8 cellular contexts compared by ENCODE assay signal in genomic region chr4:168831919-168832745, GRCh38.
A peak's percentile ranks its signal among the peaks of the same experiment; 100 is the strongest.
DNase-seq lines count a peak whose midpoint lies in the region; ATAC-seq and TF ChIP-seq lines count a peak whose summit lies in the region.

No MANE protein-coding gene starts in this region.

- CTCF ChIA-PET in AG04450 (lab: Charles Lee): interaction anchor here (0.6 to 3.9 kb wide), 6 partner anchors 9 to 246 kb away, joined by 3 to 17 read pairs (median 3); no protein-coding TSS in a partner anchor

- no peaks in the 10 kb centered on the region for H3K36me3 Mint-ChIP-seq in activated T-cell treated with anti-CD3 and anti-CD28 coated beads, Interleukin-2, amount 50 U/mL, for 24 hours (ENCODE audit: low read depth)

- DNase-seq in AG04450 (ENCODE audit: low read depth, low spot score) (no peak), NCI-H69 (lab: John Stamatoyannopoulos, UW) (peak; percentile 84), erythroblast (lab: John Stamatoyannopoulos, UW) (peak; percentile 62 to 75)
- DNase-seq in activated T-cell treated with anti-CD3 and anti-CD28 coated beads, Interleukin-2, amount 50 U/mL, for 24 hours: peak; percentile 74
- DNase-seq in stimulated activated naive CD4-positive, alpha-beta T cell (lab: John Stamatoyannopoulos, UW): peak in 5 of 6 experiments; percentile 6 to 44 (median 10)

- peak overlapping the region; percentile 94 for H3K27ac ChIP-seq in AG04450 (ENCODE audit: low read depth, low read length)
- peak overlapping the region; percentile 94 for H3K27ac ChIP-seq in muscle layer of colon (ENCODE audit: low read depth, low read length)

- peak overlapping the region; percentile 86 for H3K9ac ChIP-seq in muscle layer of colon (ENCODE audit: low read length)

- ATAC-seq in GM18868 (IDR thresholded peaks at IDR 0.05; ENCODE audit: unreplicated experiment) (peak; percentile 93), HG03066 (IDR thresholded peaks at IDR 0.05; ENCODE audit: low read depth, unreplicated experiment) (peak; percentile 92)

- H3K36me3 ChIP-seq in muscle layer of colon (ENCODE audit: insufficient read depth, low read length): peaks cover 5% of the 10 kb centered on the region

- H3K9me3 Mint-ChIP-seq in activated T-cell treated with anti-CD3 and anti-CD28 coated beads, Interleukin-2, amount 50 U/mL, for 24 hours: no peaks in the 10 kb centered on the region

- peaks cover 76% of the 10 kb centered on the region for H3K27me3 Mint-ChIP-seq in activated T-cell treated with anti-CD3 and anti-CD28 coated beads, Interleukin-2, amount 50 U/mL, for 24 hours

- H3K27ac Mint-ChIP-seq in activated T-cell treated with anti-CD3 and anti-CD28 coated beads, Interleukin-2, amount 50 U/mL, for 24 hours: peak overlapping the region; percentile 64

- H3K4me3 Mint-ChIP-seq in activated T-cell treated with anti-CD3 and anti-CD28 coated beads, Interleukin-2, amount 50 U/mL, for 24 hours: peak overlapping the region; percentile 76

- H3K4me3 ChIP-seq in AG04450 (ENCODE audit: low read depth, low read length) (peak overlapping the region; percentile 84), muscle layer of colon (ENCODE audit: low read depth in 1 of 2, low read length in 2 of 2) (peak overlapping the region; percentile 67 to 94)

- POLR2A ChIA-PET in AG04450 (lab: Yijun Ruan, JAX): interaction anchor here (0.6 to 5.0 kb wide), 47 partner anchors 10 to 371 kb away, joined by 3 to 204 read pairs (median 4); no protein-coding TSS in a partner anchor

- H3K27me3 ChIP-seq in AG04450 (ENCODE audit: control insufficient read depth, insufficient read depth, low read length): no peaks in the 10 kb centered on the region
- no peaks in the 10 kb centered on the region for H3K27me3 ChIP-seq in muscle layer of colon (ENCODE audit: control insufficient read depth in 1 of 2, insufficient read depth in 2 of 2, low read length in 2 of 2)

- H3K9me3 ChIP-seq in AG04450 (ENCODE audit: control insufficient read depth, insufficient read depth, low read length) (no peaks in the 10 kb centered on the region; the same call in 1 of the 2 replicates), muscle layer of colon (ENCODE audit: low read length) (no peaks in the 10 kb centered on the region)

- no peak for TF ChIP-seq POLR2A in erythroblast (IDR thresholded peaks at IDR 0.05; ENCODE audit: low read length)

- no peak for TF ChIP-seq CTCF in AG04450 (IDR thresholded peaks at IDR 0.05; ENCODE audit: low read depth, low read length)

- H3K4me1 Mint-ChIP-seq in activated T-cell treated with anti-CD3 and anti-CD28 coated beads, Interleukin-2, amount 50 U/mL, for 24 hours (ENCODE audit: low read depth): peaks cover 14% of the 10 kb centered on the region

- H3K4me1 ChIP-seq in muscle layer of colon (ENCODE audit: insufficient read depth, low read length): peaks cover 39% of the 10 kb centered on the region
